Comparison of ENCODE assay signal across 10 cellular contexts in genomic region chr2:112465373-112465772, GRCh38. TPM values are rescaled to one million over a fixed set of nuclear protein-coding genes. Genes with fewer than 3 reads are reported as not detected.
DNase-seq lines count a peak whose midpoint lies in the region; ATAC-seq and TF ChIP-seq lines count a peak whose summit lies in the region.
"Had no signal": no experiment of that assay in that cellular context is flagged by ENCODE, and none has a peak within 500 bp of the region (broad histone marks: within the 10 kb centered on the region; RNA-seq: fewer than 3 reads in every experiment).

No MANE protein-coding gene starts in this region.

- H3K27ac Mint-ChIP-seq in T-cell: no peak overlapping the region
- H3K27ac Mint-ChIP-seq: stimulated activated naive CD8-positive, alpha-beta T cell treated with anti-CD3 and anti-CD28 coated beads, Interleukin-15, amount 100 ng/mL, for 72 hours had no signal

- in situ Hi-C loops in brain microvascular endothelial cell (cut with HindIII; ENCODE audit: low pct_ligation_motif_present, low sequenced_read_pairs): no loop called here

- TF ChIP-seq CTCF in brain microvascular endothelial cell (IDR thresholded peaks at IDR 0.05; ENCODE audit: low read depth, low read length, missing control alignments): peak; percentile 42

- H3K9me3 Mint-ChIP-seq in T-cell: no peaks in the 10 kb centered on the region
- H3K9me3 Mint-ChIP-seq: naive B cell; stimulated activated naive CD8-positive, alpha-beta T cell treated with anti-CD3 and anti-CD28 coated beads, Interleukin-15, amount 100 ng/mL, for 72 hours had no signal

- no peaks in the 10 kb centered on the region for H3K4me1 Mint-ChIP-seq in T-cell
- H3K4me1 Mint-ChIP-seq: naive B cell; stimulated activated naive CD8-positive, alpha-beta T cell treated with anti-CD3 and anti-CD28 coated beads, Interleukin-15, amount 100 ng/mL, for 72 hours had no signal

- no peak overlapping the region for H3K27ac ChIP-seq in brain microvascular endothelial cell

- H3K4me3 ChIP-seq in brain microvascular endothelial cell (ENCODE audit: low read depth, low read length): no peak overlapping the region

- CTCF ChIA-PET in T-cell (lab: Charles Lee): no interaction called here

- POLR2A ChIA-PET in T-cell (lab: Charles Lee): interaction anchor here in 1 of 2 donors (0.7 kb wide), 1 partner anchor 754 kb away, joined by 3 read pairs; no protein-coding TSS in a partner anchor

- no peaks in the 10 kb centered on the region for H3K36me3 ChIP-seq in brain microvascular endothelial cell (replicated peaks)

- peak; percentile 11 for DNase-seq in DMS53 treated with DMSO at 0.1 percent for 48 hours (lab: John Stamatoyannopoulos, UW; ENCODE audit: unreplicated experiment)
- peak; percentile 62 to 72 for DNase-seq in Kasumi-1 (lab: John Stamatoyannopoulos, UW)
- DNase-seq in brain microvascular endothelial cell: peak; percentile 4
- DNase-seq in myocyte (ENCODE audit: low read depth): peak; percentile 28
- DNase-seq in NCI-H1417 treated with DMSO at 0.1 percent for 48 hours (lab: John Stamatoyannopoulos, UW): no peak
- DNase-seq in T-cell: no peak
- no peak for DNase-seq in NCI-H748 treated with DMSO at 0.1 percent for 48 hours (lab: John Stamatoyannopoulos, UW)
- DNase-seq: naive B cell; NCI-H446; stimulated activated naive CD8-positive, alpha-beta T cell treated with anti-CD3 and anti-CD28 coated beads, Interleukin-15, amount 100 ng/mL, for 72 hours had no signal

- H3K4me3 Mint-ChIP-seq in T-cell: no peak overlapping the region
- H3K4me3 Mint-ChIP-seq: naive B cell; stimulated activated naive CD8-positive, alpha-beta T cell treated with anti-CD3 and anti-CD28 coated beads, Interleukin-15, amount 100 ng/mL, for 72 hours had no signal

- peaks cover 7 to 18% of the 10 kb centered on the region in 2 donors for H3K27me3 Mint-ChIP-seq in T-cell

- H3K27me3 ChIP-seq in brain microvascular endothelial cell (replicated peaks): no peaks in the 10 kb centered on the region

- peaks cover 4% of the 10 kb centered on the region for H3K36me3 Mint-ChIP-seq in T-cell
- H3K36me3 Mint-ChIP-seq: naive B cell had no signal

- ATAC-seq in T-cell (replicated peaks in 1 of 4): no peak
- ATAC-seq: stimulated activated naive CD8-positive, alpha-beta T cell treated with anti-CD3 and anti-CD28 coated beads, Interleukin-15, amount 100 ng/mL, for 72 hours had no signal

RNA-seq across cellular contexts. Expression of gene TTL, which starts 16.6 kb away (rescaled TPM):
- total RNA-seq in myocyte (49.0 and 79.6 TPM in 2 replicates), T-cell (10 to 100 TPM; 11.9 to 23.3 (median 20.2) TPM)
- polyA plus RNA-seq in myocyte (2012): 34.1 TPM

RNA-seq across cellular contexts. Expression of gene RGPD8, which starts 31.9 kb away (rescaled TPM):
- total RNA-seq in myocyte (6.7 and 8.1 TPM in 2 replicates), T-cell (10 to 100 TPM; 10.8 to 61.4 (median 20.7) TPM)
- polyA plus RNA-seq in myocyte (2012): 1.4 TPM

Comparison
In these comparisons a context has a peak if more than half of its experiments do, and no peak if none do; other contexts are left out.
1. DNase-seq: peak in DMS53 treated with DMSO at 0.1 percent for 48 hours (single experiment), Kasumi-1 (2 of 2), brain microvascular endothelial cell (single experiment) and myocyte (single experiment); none in NCI-H1417 treated with DMSO at 0.1 percent for 48 hours (single experiment), T-cell (0 of 34) and NCI-H748 treated with DMSO at 0.1 percent for 48 hours (single experiment).